Comparison of ENCODE assay signal across 12 cellular contexts in genomic region chr9:69946800-69947437, GRCh38.
DNase-seq lines count a peak whose midpoint lies in the region; ATAC-seq and TF ChIP-seq lines count a peak whose summit lies in the region.
"Had no signal": no experiment of that assay in that cellular context is flagged by ENCODE, and none has a peak within 500 bp of the region (broad histone marks: within the 10 kb centered on the region; RNA-seq: fewer than 3 reads in every experiment).

No MANE protein-coding gene starts in this region.

- POLR2A ChIA-PET in naive thymus-derived CD8-positive, alpha-beta T cell (lab: Charles Lee): no interaction called here

- peak overlapping the region in 9 of 11 experiments; percentile 5 to 73 (median 57); a peak in 10 of 22 replicates for H3K27ac ChIP-seq in BLaER1 treated with 17β-estradiol and CSF1 and Interleukin-3, amounts not matched to agents 10 nM and 100 nM
- H3K27ac ChIP-seq in endodermal cell (ENCODE audit: low read depth, low read length): peak overlapping the region; percentile 8
- H3K27ac ChIP-seq in muscle layer of duodenum (ENCODE audit: low read length): peak overlapping the region; percentile 41
- peak overlapping the region in 1 of 4 donors; percentile 6 for H3K27ac ChIP-seq in tibial nerve

- H3K4me1 Mint-ChIP-seq in endodermal cell: no peaks in the 10 kb centered on the region
- no peaks in the 10 kb centered on the region for H3K4me1 Mint-ChIP-seq in naive thymus-derived CD8-positive, alpha-beta T cell

- in situ Hi-C loops in GM13976 (cut with MboI; ENCODE audit: low sequenced_read_pairs, unreplicated experiment): no loop called here

- no peak overlapping the region; a peak in 1 of 22 replicates for H3K9ac ChIP-seq in BLaER1 treated with 17β-estradiol and CSF1 and Interleukin-3, amounts not matched to agents 10 nM and 100 nM
- no peak overlapping the region for H3K9ac ChIP-seq in endodermal cell (ENCODE audit: extremely low read depth, low read length, poor library complexity, severe bottlenecking)

- H4K20me1 ChIP-seq in BLaER1 treated with 17β-estradiol and CSF1 and Interleukin-3, amounts not matched to agents 10 nM and 100 nM: no peaks in the 10 kb centered on the region

- H3K4me3 ChIP-seq in BLaER1 treated with 17β-estradiol and CSF1 and Interleukin-3, amounts not matched to agents 10 nM and 100 nM: no peak overlapping the region
- no peak overlapping the region for H3K4me3 ChIP-seq in NB4 (ENCODE audit: low read depth, low read length)
- H3K4me3 ChIP-seq in endodermal cell (ENCODE audit: low read length): no peak overlapping the region
- H3K4me3 ChIP-seq in muscle layer of duodenum (ENCODE audit: low read depth in 1 of 2, low read length in 2 of 2): no peak overlapping the region
- H3K4me3 ChIP-seq in tibial nerve: no peak overlapping the region

- 55 to 60% methylated on average over 1 of the region's 1 CpG for WGBS in endodermal cell (ENCODE audit: insufficient coverage in 1 of 2, insufficient read length in 1 of 2), 2 experiments
- WGBS in tibial nerve, 2 donors: 4 to 5% methylated on average over 1 of the region's 1 CpG

- no peak overlapping the region for H3K4me3 Mint-ChIP-seq in endodermal cell
- H3K4me3 Mint-ChIP-seq in naive thymus-derived CD8-positive, alpha-beta T cell: no peak overlapping the region

- peaks cover 0 to 46% (median 33%) of the 10 kb centered on the region in 10 experiments; a peak in 15 of 20 replicates for H3K4me1 ChIP-seq in BLaER1 treated with 17β-estradiol and CSF1 and Interleukin-3, amounts not matched to agents 10 nM and 100 nM
- H3K4me1 ChIP-seq in endodermal cell (ENCODE audit: control insufficient read depth, insufficient read depth, low read length) (no peaks in the 10 kb centered on the region), muscle layer of duodenum (ENCODE audit: control insufficient read depth in 1 of 2, insufficient read depth in 2 of 2, low read length in 2 of 2) (no peaks in the 10 kb centered on the region), tibial nerve (peaks cover 0 to 27% (median 5%) of the 10 kb centered on the region in 4 donors)

- peak overlapping the region in 8 of 11 experiments; percentile 3 to 71 (median 61); a peak in 12 of 22 replicates for H3K4me2 ChIP-seq in BLaER1 treated with 17β-estradiol and CSF1 and Interleukin-3, amounts not matched to agents 10 nM and 100 nM

- TF ChIP-seq POLR2A in NB4 (IDR thresholded peaks at IDR 0.05; ENCODE audit: extremely low read depth, insufficient read length) (no peak), tibial nerve (IDR thresholded peaks at IDR 0.05) (no peak)

- TF ChIP-seq CTCF in NB4 (IDR thresholded peaks at IDR 0.05; ENCODE audit: low read depth, low read length) (no peak), endodermal cell (conservative IDR thresholded peaks at IDR 0.05) (no peak), tibial nerve (IDR thresholded peaks at IDR 0.05) (no peak), GM13976 (IDR thresholded peaks at IDR 0.05; ENCODE audit: borderline replicate concordance, control extremely low read depth, extremely low read depth, insufficient read depth, missing control alignments) (no peak)

- peak; percentile 49 for DNase-seq in NB4 (ENCODE audit: low read depth)
- no peak for DNase-seq in endodermal cell
- DNase-seq in NCI-H2107 (lab: John Stamatoyannopoulos, UW): no peak
- DNase-seq in tibial nerve (ENCODE audit: low spot score in 2 of 2): no peak
- no peak for DNase-seq in GM13976 (ENCODE audit: low spot score)
- no peak for DNase-seq in naive thymus-derived CD8-positive, alpha-beta T cell
- DNase-seq: DND-41; NCI-H446 treated with DMSO at 0.1 percent for 48 hours; stimulated activated CD4-positive, alpha-beta T cell treated with anti-CD3 and anti-CD28 coated beads, Interleukin-2, amount 100 ng/mL, for 48 hours had no signal

- peak in 1 of 2 donors; percentile 58 for TF ChIP-seq EP300 in tibial nerve (IDR thresholded peaks at IDR 0.05)

- no peaks in the 10 kb centered on the region for H3K27me3 Mint-ChIP-seq in endodermal cell (ENCODE audit: insufficient read depth)
- peaks cover 10 to 47% (median 17%) of the 10 kb centered on the region in 5 donors for H3K27me3 Mint-ChIP-seq in naive thymus-derived CD8-positive, alpha-beta T cell

- peaks cover 0 to 11% (median 0%) of the 10 kb centered on the region in 11 experiments; a peak in 4 of 22 replicates for H3K9me3 ChIP-seq in BLaER1 treated with 17β-estradiol and CSF1 and Interleukin-3, amounts not matched to agents 10 nM and 100 nM (replicated peaks in 1 of 11)
- H3K9me3 ChIP-seq in endodermal cell (ENCODE audit: control insufficient read depth, low read length) (no peaks in the 10 kb centered on the region), muscle layer of duodenum (ENCODE audit: control insufficient read depth in 1 of 2, low read length in 2 of 2) (no peaks in the 10 kb centered on the region), tibial nerve (no peaks in the 10 kb centered on the region)

- H3K27me3 ChIP-seq in BLaER1 treated with 17β-estradiol and CSF1 and Interleukin-3, amounts not matched to agents 10 nM and 100 nM: no peaks in the 10 kb centered on the region
- H3K27me3 ChIP-seq in endodermal cell (ENCODE audit: control insufficient read depth, insufficient read depth, low read length, poor library complexity, severe bottlenecking): no peaks in the 10 kb centered on the region
- H3K27me3 ChIP-seq in muscle layer of duodenum (ENCODE audit: low read depth, low read length): no peaks in the 10 kb centered on the region
- no peaks in the 10 kb centered on the region for H3K27me3 ChIP-seq in tibial nerve

- no peaks in the 10 kb centered on the region for H3K9me3 Mint-ChIP-seq in endodermal cell
- peaks cover 0 to 9% (median 5%) of the 10 kb centered on the region in 9 donors for H3K9me3 Mint-ChIP-seq in naive thymus-derived CD8-positive, alpha-beta T cell

- H3K27ac Mint-ChIP-seq in endodermal cell: no peak overlapping the region
- peak overlapping the region in 1 of 10 donors; percentile 61 for H3K27ac Mint-ChIP-seq in naive thymus-derived CD8-positive, alpha-beta T cell

- no peaks in the 10 kb centered on the region for H3K36me3 Mint-ChIP-seq in endodermal cell (ENCODE audit: low read depth)
- H3K36me3 Mint-ChIP-seq in naive thymus-derived CD8-positive, alpha-beta T cell: peaks cover 0 to 11% (median 0%) of the 10 kb centered on the region in 3 donors

- no peak for ATAC-seq in naive thymus-derived CD8-positive, alpha-beta T cell
- ATAC-seq: activated CD4-positive, CD25-positive, alpha-beta regulatory T cell treated with anti-CD3 and anti-CD28 coated beads, Interleukin-2, amount 50 U/mL, for 24 hours had no signal

- no peaks in the 10 kb centered on the region for H3K36me3 ChIP-seq in BLaER1 treated with 17β-estradiol and CSF1 and Interleukin-3, amounts not matched to agents 10 nM and 100 nM
- H3K36me3 ChIP-seq in endodermal cell (ENCODE audit: control insufficient read depth, insufficient read depth, low read length) (no peaks in the 10 kb centered on the region), muscle layer of duodenum (ENCODE audit: control insufficient read depth in 1 of 2, insufficient read depth in 2 of 2, low read length in 2 of 2) (peaks cover 0 to 6% of the 10 kb centered on the region in 2 donors), tibial nerve (no peaks in the 10 kb centered on the region)
